Comparison of ENCODE assay signal across 28 cellular contexts in the genomic region with DNA sequence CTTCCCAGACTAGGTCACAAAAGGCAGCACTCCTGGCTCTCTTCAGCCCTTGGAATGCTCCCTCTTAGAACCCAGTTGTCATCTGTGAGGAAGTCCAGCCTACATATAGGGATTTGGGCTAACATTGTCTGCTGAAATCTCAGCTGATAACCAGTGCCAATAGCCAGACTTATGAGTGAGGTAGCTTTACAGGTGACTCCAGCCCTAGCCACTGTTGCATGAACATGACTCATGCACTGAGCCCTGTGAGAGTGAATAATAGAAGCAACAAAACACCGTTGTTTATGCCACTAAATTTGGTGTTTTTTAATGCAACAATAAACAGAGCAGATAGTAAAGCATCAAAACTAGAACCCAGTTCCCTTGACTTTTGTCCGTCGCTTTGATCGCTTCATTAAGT.
"Had no signal": no experiment of that assay in that cellular context is flagged by ENCODE, and none has a peak within 500 bp of the region (broad histone marks: within the 10 kb centered on the region; RNA-seq: fewer than 3 reads in every experiment).

No MANE protein-coding gene starts in this region.

- H3K4me1 Mint-ChIP-seq: immature natural killer cell; memory B cell; naive thymus-derived CD4-positive, alpha-beta T cell; stimulated activated naive B cell treated with anti-CD40 and anti-IgM and Interleukin-4, amounts not matched to agents 10 μg/mL and 1 μg/mL and 100 μg/mL, for 72 hours had no signal

- DNase-seq: hypothalamus; immature natural killer cell; kidney; left ventricle myocardium inferior; midbrain; mucosa of descending colon; naive thymus-derived CD4-positive, alpha-beta T cell; ovary; retina; right cardiac atrium; stimulated activated CD4-positive, alpha-beta T cell treated with anti-CD3 and anti-CD28 coated beads, Interleukin-12 subunit alpha, Interleukin-12 subunit beta, amount 100 ng/mL, for 4 hours; stimulated activated CD4-positive, alpha-beta T cell treated with anti-CD3 and anti-CD28 coated beads, Interleukin-15, amount 100 ng/mL, for 24 hours; stimulated activated CD4-positive, alpha-beta T cell treated with anti-CD3 and anti-CD28 coated beads, Interleukin-2, amount 100 ng/mL, for 24 hours; stimulated activated CD4-positive, alpha-beta T cell treated with anti-CD3 and anti-CD28 coated beads, Interleukin-4, amount 100 ng/mL, for 1 hour; stimulated activated naive B cell treated with anti-CD40 and anti-IgM and Interleukin-4, amounts not matched to agents 10 μg/mL and 1 μg/mL and 100 μg/mL, for 72 hours; stimulated activated naive CD8-positive, alpha-beta T cell treated with anti-CD3 and anti-CD28 coated beads, Interleukin-15, Interleukin-2, amounts not matched to agents 100 U/mL and 50 U/mL, for 24 hours; stomach; testis; thyroid gland; transverse colon; upper lobe of left lung had no signal

- H3K36me3 ChIP-seq: left ventricle myocardium inferior, ovary, stomach, thyroid gland, transverse colon, upper lobe of left lung, vagina had no signal

- H3K4me1 ChIP-seq: left ventricle myocardium inferior, stomach, testis, thyroid gland, transverse colon, upper lobe of left lung, vagina had no signal

- H3K27me3 Mint-ChIP-seq: memory B cell; natural killer cell treated with Interleukin-12 subunit alpha and Interleukin-12 subunit beta and Interleukin-15 and Interleukin-18, amount 100 ng/mL, for 72 hours; progenitor cell of endocrine pancreas had no signal

- H3K9me3 ChIP-seq: left ventricle myocardium inferior, mucosa of descending colon, ovary, stomach, testis, thyroid gland, transverse colon, upper lobe of left lung, vagina had no signal

- H3K27me3 ChIP-seq: ovary, stomach, testis, thyroid gland, transverse colon, upper lobe of left lung, vagina had no signal

- H3K4me3 ChIP-seq: left ventricle myocardium inferior, lung, mucosa of descending colon, ovary, skin epidermis, stomach, testis, thyroid gland, transverse colon, upper lobe of left lung, vagina had no signal

- H3K27ac ChIP-seq: left ventricle myocardium inferior, ovary, skin epidermis, stomach, testis, thyroid gland, transverse colon, upper lobe of left lung, vagina had no signal

- ATAC-seq: mucosa of descending colon; naive thymus-derived CD4-positive, alpha-beta T cell; natural killer cell treated with Interleukin-12 subunit alpha and Interleukin-12 subunit beta and Interleukin-15 and Interleukin-18, amount 100 ng/mL, for 72 hours; right cardiac atrium; sciatic nerve; stimulated activated naive B cell treated with anti-CD40 and anti-IgM and Interleukin-4, amounts not matched to agents 10 μg/mL and 1 μg/mL and 100 μg/mL, for 72 hours; stimulated activated naive CD8-positive, alpha-beta T cell treated with anti-CD3 and anti-CD28 coated beads, Interleukin-15, Interleukin-2, amounts not matched to agents 100 U/mL and 50 U/mL, for 24 hours had no signal

- H3K36me3 Mint-ChIP-seq: immature natural killer cell; memory B cell; naive thymus-derived CD4-positive, alpha-beta T cell; natural killer cell treated with Interleukin-12 subunit alpha and Interleukin-12 subunit beta and Interleukin-15 and Interleukin-18, amount 100 ng/mL, for 72 hours; stimulated activated naive B cell treated with anti-CD40 and anti-IgM and Interleukin-4, amounts not matched to agents 10 μg/mL and 1 μg/mL and 100 μg/mL, for 72 hours had no signal

- H3K4me3 Mint-ChIP-seq: immature natural killer cell; memory B cell; naive thymus-derived CD4-positive, alpha-beta T cell; natural killer cell treated with Interleukin-12 subunit alpha and Interleukin-12 subunit beta and Interleukin-15 and Interleukin-18, amount 100 ng/mL, for 72 hours; stimulated activated naive B cell treated with anti-CD40 and anti-IgM and Interleukin-4, amounts not matched to agents 10 μg/mL and 1 μg/mL and 100 μg/mL, for 72 hours had no signal

- H3K27ac Mint-ChIP-seq: immature natural killer cell; memory B cell; naive thymus-derived CD4-positive, alpha-beta T cell; natural killer cell treated with Interleukin-12 subunit alpha and Interleukin-12 subunit beta and Interleukin-15 and Interleukin-18, amount 100 ng/mL, for 72 hours; progenitor cell of endocrine pancreas; stimulated activated naive B cell treated with anti-CD40 and anti-IgM and Interleukin-4, amounts not matched to agents 10 μg/mL and 1 μg/mL and 100 μg/mL, for 72 hours had no signal
